In the genomic region with DNA sequence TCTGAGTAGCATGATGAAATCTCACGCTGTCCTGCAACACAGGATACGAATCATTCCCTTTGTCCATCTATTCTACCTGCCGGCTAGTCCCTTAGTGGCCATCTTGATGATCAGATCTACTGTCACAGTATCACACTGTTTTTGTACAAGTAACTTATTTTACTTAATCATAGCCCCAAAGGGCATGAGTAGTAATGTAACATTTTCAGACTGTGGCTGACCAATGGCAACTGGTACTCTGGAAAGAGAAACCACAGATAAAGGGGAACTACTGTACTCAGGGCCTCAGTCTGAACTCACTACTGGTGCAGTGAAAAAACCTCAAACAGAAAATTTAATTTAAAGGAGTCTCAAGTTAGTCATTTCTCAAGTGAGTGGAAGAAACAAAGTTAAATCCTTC, we compare ENCODE assay signal across 10 cellular contexts.
DNase-seq lines count a peak whose midpoint lies in the region; ATAC-seq and TF ChIP-seq lines count a peak whose summit lies in the region.
"Had no signal": no experiment of that assay in that cellular context is flagged by ENCODE, and none has a peak within 500 bp of the region (broad histone marks: within the 10 kb centered on the region; RNA-seq: fewer than 3 reads in every experiment).

No MANE protein-coding gene starts in this region.

- no peaks in the 10 kb centered on the region for H3K27me3 ChIP-seq in CD8-positive, alpha-beta memory T cell (ENCODE audit: insufficient read depth, low read length, poor library complexity, severe bottlenecking)

- POLR2A ChIA-PET in CD8-positive, alpha-beta memory T cell (lab: Charles Lee), result no interaction called here
- POLR2A ChIA-PET in RWPE1 (lab: Yijun Ruan, JAX; ENCODE audit: low non-redundant PET), result no interaction called here

- H3K27ac ChIP-seq in CD8-positive, alpha-beta memory T cell (ENCODE audit: low read depth, low read length), result no peak overlapping the region
- no peak overlapping the region for H3K27ac ChIP-seq in RWPE1
- H3K27ac ChIP-seq: epithelial cell of prostate, left ventricle myocardium inferior had no signal

- H3K36me3 ChIP-seq in CD8-positive, alpha-beta memory T cell (ENCODE audit: insufficient read depth, low read length), result no peaks in the 10 kb centered on the region
- H3K36me3 ChIP-seq: left ventricle myocardium inferior had no signal

- no peak overlapping the region for H3K27ac Mint-ChIP-seq in CD8-positive, alpha-beta memory T cell
- H3K27ac Mint-ChIP-seq: activated T-helper 17 cell treated with anti-CD3 and anti-CD28 coated beads, Interleukin-2, amount 50 U/mL, for 72 hours had no signal

- H3K36me3 Mint-ChIP-seq in CD8-positive, alpha-beta memory T cell, result no peaks in the 10 kb centered on the region

- peaks cover 6 to 19% of the 10 kb centered on the region in 2 donors for H3K27me3 Mint-ChIP-seq in CD8-positive, alpha-beta memory T cell

- no peaks in the 10 kb centered on the region for H3K4me1 ChIP-seq in CD8-positive, alpha-beta memory T cell (ENCODE audit: insufficient read depth, low read length)
- H3K4me1 ChIP-seq: left ventricle myocardium inferior had no signal

- no peak for TF ChIP-seq CTCF in RWPE1 (conservative IDR thresholded peaks at IDR 0.05; ENCODE audit: low read depth)

- DNase-seq in myocyte (ENCODE audit: low read depth) (peak; percentile 18), RWPE1 (ENCODE audit: low spot score) (no peak), ecto neural progenitor cell (ENCODE audit: low spot score) (no peak)
- DNase-seq in CD8-positive, alpha-beta memory T cell, result no peak
- DNase-seq: left ventricle myocardium inferior had no signal

- H3K4me3 ChIP-seq in CD8-positive, alpha-beta memory T cell (ENCODE audit: low read length), result no peak overlapping the region
- H3K4me3 ChIP-seq: left ventricle myocardium inferior had no signal

- H3K4me3 Mint-ChIP-seq in CD8-positive, alpha-beta memory T cell, result no peak overlapping the region
- H3K4me3 Mint-ChIP-seq: activated T-helper 17 cell treated with anti-CD3 and anti-CD28 coated beads, Interleukin-2, amount 50 U/mL, for 72 hours had no signal

- peaks cover 0 to 3% (median 0%) of the 10 kb centered on the region in 5 donors for H3K9me3 Mint-ChIP-seq in CD8-positive, alpha-beta memory T cell
- H3K9me3 Mint-ChIP-seq: activated T-helper 17 cell treated with anti-CD3 and anti-CD28 coated beads, Interleukin-2, amount 50 U/mL, for 72 hours had no signal

- ATAC-seq in GM19025 (IDR thresholded peaks at IDR 0.05; ENCODE audit: low read depth, unreplicated experiment) (peak; percentile 93), HG02610 (IDR thresholded peaks at IDR 0.05; ENCODE audit: unreplicated experiment) (peak; percentile 99), HG03575 (IDR thresholded peaks at IDR 0.05; ENCODE audit: extremely low read depth, insufficient number of reproducible peaks, low FRiP score, unreplicated experiment) (peak; percentile 85)
- ATAC-seq: activated T-helper 17 cell treated with anti-CD3 and anti-CD28 coated beads, Interleukin-2, amount 50 U/mL, for 72 hours had no signal

- CTCF ChIA-PET in CD8-positive, alpha-beta memory T cell (lab: Charles Lee), result no interaction called here
- CTCF ChIA-PET in RWPE1 (lab: Yijun Ruan, JAX), result no interaction called here

- H3K4me1 Mint-ChIP-seq in CD8-positive, alpha-beta memory T cell, result no peaks in the 10 kb centered on the region
- H3K4me1 Mint-ChIP-seq: activated T-helper 17 cell treated with anti-CD3 and anti-CD28 coated beads, Interleukin-2, amount 50 U/mL, for 72 hours had no signal

- no peaks in the 10 kb centered on the region for H3K9me3 ChIP-seq in CD8-positive, alpha-beta memory T cell (ENCODE audit: low read length)
- H3K9me3 ChIP-seq: left ventricle myocardium inferior had no signal
